8 cellular contexts compared by ENCODE assay signal in genomic region chr11:83285131-83285770, GRCh38. TPM values are rescaled to one million over a fixed set of nuclear protein-coding genes. Genes with fewer than 3 reads are reported as not detected.
A peak's percentile ranks its signal among the peaks of the same experiment; 100 is the strongest.
DNase-seq lines count a peak whose midpoint lies in the region; ATAC-seq and TF ChIP-seq lines count a peak whose summit lies in the region.

No MANE protein-coding gene starts in this region.

- peak overlapping the region; percentile 96 to 100 (median 98) for H3K4me3 Mint-ChIP-seq in IgD-negative memory B cell
- H3K4me3 Mint-ChIP-seq in chondrocyte (ENCODE audit: unreplicated experiment): peak overlapping the region; percentile 91

- H3K9me3 Mint-ChIP-seq in IgD-negative memory B cell (no peaks in the 10 kb centered on the region), chondrocyte (ENCODE audit: low read depth) (no peaks in the 10 kb centered on the region)

- H3K9ac ChIP-seq in ES-I3 (ENCODE audit: low read depth, low read length): peak overlapping the region; percentile 73

- ATAC-seq in GM21529 (IDR thresholded peaks at IDR 0.05; ENCODE audit: unreplicated experiment) (peak; percentile 46), mucosa of descending colon (peak; percentile 74)

- no peak for TF ChIP-seq CTCF in chondrocyte (IDR thresholded peaks at IDR 0.05)
- no peak for TF ChIP-seq CTCF in mucosa of descending colon (IDR thresholded peaks at IDR 0.05)

- intact Hi-C loops in mucosa of descending colon (cut with DNase I, micrococcal nuclease): no loop called here

- peaks cover 34 to 57% (median 44%) of the 10 kb centered on the region in 3 donors for H3K4me1 Mint-ChIP-seq in IgD-negative memory B cell
- peaks cover 41% of the 10 kb centered on the region for H3K4me1 Mint-ChIP-seq in chondrocyte (ENCODE audit: low read depth)

- peak overlapping the region; percentile 87 for H3K4me3 ChIP-seq in mucosa of descending colon

- no peaks in the 10 kb centered on the region for H3K9me3 ChIP-seq in ES-I3 (ENCODE audit: control insufficient read depth, insufficient read depth, low read length)
- H3K9me3 ChIP-seq in mucosa of descending colon: no peaks in the 10 kb centered on the region

- H3K36me3 Mint-ChIP-seq in IgD-negative memory B cell: peaks cover 2% of the 10 kb centered on the region
- peaks cover 2% of the 10 kb centered on the region for H3K36me3 Mint-ChIP-seq in chondrocyte (ENCODE audit: low read depth)

- DNase-seq in chondrocyte (ENCODE audit: low spot score) (no peak), mucosa of descending colon (no peak), HPDE6-E6E7 (ENCODE audit: extremely low spot score) (no peak), NCI-H1694 treated with DMSO at 0.1 percent for 48 hours (lab: John Stamatoyannopoulos, UW) (no peak)
- no peak for DNase-seq in stimulated activated CD8-positive, alpha-beta memory T cell treated with anti-CD3 and anti-CD28 coated beads, Interleukin-4, amount 100 ng/mL, for 48 hours

- peak overlapping the region; percentile 95 to 100 (median 99) for H3K27ac Mint-ChIP-seq in IgD-negative memory B cell
- peak overlapping the region; percentile 99 for H3K27ac Mint-ChIP-seq in chondrocyte (ENCODE audit: unreplicated experiment)

- H3K4me1 ChIP-seq in ES-I3 (ENCODE audit: insufficient read depth, low read length): no peaks in the 10 kb centered on the region
- H3K4me1 ChIP-seq in mucosa of descending colon (ENCODE audit: low read depth): peaks cover 8% of the 10 kb centered on the region

- H3K27me3 Mint-ChIP-seq in IgD-negative memory B cell: no peaks in the 10 kb centered on the region
- H3K27me3 Mint-ChIP-seq in chondrocyte (ENCODE audit: low read depth): no peaks in the 10 kb centered on the region

- no peaks in the 10 kb centered on the region for H3K36me3 ChIP-seq in ES-I3 (ENCODE audit: insufficient read depth, low read length)
- H3K36me3 ChIP-seq in mucosa of descending colon (ENCODE audit: low read depth): no peaks in the 10 kb centered on the region

RNA-seq across cellular contexts. Expression of gene CCDC90B, which starts 0.9 kb away (rescaled TPM):
- polyA plus RNA-seq in IgD-negative memory B cell: 58.3 TPM
- total RNA-seq in chondrocyte (37.7 to 55.3 TPM (median 38.7 TPM) in 3 replicates), mucosa of descending colon (10 to 100 TPM; 26.6 to 38.3 (median 26.6) TPM)
